In genomic region chr17:63961355-63962207, GRCh38 we compare ENCODE assay signal across 8 cellular contexts. TPM values are rescaled to one million over a fixed set of nuclear protein-coding genes. Genes with fewer than 3 reads are reported as not detected.
A peak's percentile ranks its signal among the peaks of the same experiment; 100 is the strongest.
DNase-seq lines count a peak whose midpoint lies in the region; ATAC-seq, FAIRE-seq and TF ChIP-seq lines count a peak whose summit lies in the region.

No MANE protein-coding gene starts in this region.

- no peak overlapping the region for H3K27ac Mint-ChIP-seq in HFFc6

- no peak overlapping the region for H3K4me3 Mint-ChIP-seq in HFFc6

- H3K4me2 ChIP-seq in A549 = peak overlapping the region; percentile 95

- TF ChIP-seq RAD21 in A549 (conservative IDR thresholded peaks at IDR 0.05 in 1 of 2, IDR thresholded peaks at IDR 0.05 in 1 of 2) = no peak

- FAIRE-seq in A549 (lab: Jason Lieb, UNC) (no peak), kidney (lab: Jason Lieb, UNC) (no peak)

- peaks cover 10% of the 10 kb centered on the region; the same call in 2 of the 3 replicates for H3K4me1 ChIP-seq in A549
- H3K4me1 ChIP-seq in kidney (ENCODE audit: control insufficient read depth in 1 of 2, insufficient read depth in 1 of 2, low read depth in 1 of 2, low read length in 2 of 2) = peaks cover 0 to 6% of the 10 kb centered on the region in 2 donors

- POLR2A ChIA-PET in A549 (lab: Yijun Ruan, JAX) = interaction anchor here (0.6 to 1.7 kb wide), 3 partner anchors 55 to 544 kb away, joined by 4 to 9 read pairs (median 6); no protein-coding TSS in a partner anchor

- no peak for TF ChIP-seq CTCF in A549 (IDR thresholded peaks at IDR 0.05)
- no peak for TF ChIP-seq CTCF in HFFc6 (IDR thresholded peaks at IDR 0.05)
- TF ChIP-seq CTCF in kidney (IDR thresholded peaks at IDR 0.05; ENCODE audit: borderline replicate concordance, extremely low read depth, insufficient read depth) = no peak

- H3K27ac ChIP-seq in A549 (peak overlapping the region; percentile 23 to 66; a peak in 5 of 6 replicates), kidney (ENCODE audit: low read depth in 2 of 2, low read length in 2 of 2) (no peak overlapping the region)

- DNase-seq in A549 (ENCODE audit: low read depth in 1 of 2, low spot score in 1 of 2) (peak; percentile 83 to 90), HFFc6 (peak; percentile 8), SKM-1 treated with dmso at 0.1 percent for 144 hours (lab: John Stamatoyannopoulos, UW; ENCODE audit: unreplicated experiment) (peak; percentile 82), kidney (peak; percentile 90), kidney glomerular epithelial cell (lab: John Stamatoyannopoulos, UW) (no peak)
- peak; percentile 17 for DNase-seq in central memory CD4-positive, alpha-beta T cell
- DNase-seq in stimulated activated naive CD8-positive, alpha-beta T cell treated with anti-CD3 and anti-CD28 coated beads, Interleukin-15, Interleukin-2, amounts not matched to agents 100 U/mL and 50 U/mL, for 24 hours = peak; percentile 52

- peaks cover 7% of the 10 kb centered on the region for H3K4me1 Mint-ChIP-seq in HFFc6 (ENCODE audit: low read depth)

- H3K9me3 ChIP-seq in A549 (no peaks in the 10 kb centered on the region), kidney (ENCODE audit: control insufficient read depth in 1 of 2, low read length in 2 of 2) (no peaks in the 10 kb centered on the region)

- WGBS in A549 (ENCODE audit: missing lambda C conversion rate) = 21% methylated on average over 25 of the region's 36 CpGs

- no peaks in the 10 kb centered on the region for H3K36me3 ChIP-seq in kidney (ENCODE audit: control insufficient read depth in 1 of 2, insufficient read depth in 2 of 2, low read length in 2 of 2)

- TF ChIP-seq POLR2A in A549 (IDR thresholded peaks at IDR 0.05; ENCODE audit: low read length) = no peak

- no peak for TF ChIP-seq EP300 in A549 (IDR thresholded peaks at IDR 0.05)

- H3K4me3 ChIP-seq in A549 = peak overlapping the region; percentile 43
- no peak overlapping the region for H3K4me3 ChIP-seq in kidney (ENCODE audit: low read length in 2 of 2)

- peak; percentile 60 to 85 for ATAC-seq in A549
- peak; percentile 28 for ATAC-seq in stimulated activated naive CD8-positive, alpha-beta T cell treated with anti-CD3 and anti-CD28 coated beads, Interleukin-15, Interleukin-2, amounts not matched to agents 100 U/mL and 50 U/mL, for 24 hours
- ATAC-seq in HG02763 (IDR thresholded peaks at IDR 0.05; ENCODE audit: unreplicated experiment) = no peak

- H3K36me3 Mint-ChIP-seq in HFFc6 (ENCODE audit: low read depth) = no peaks in the 10 kb centered on the region

- H3K9me3 Mint-ChIP-seq in HFFc6 = no peaks in the 10 kb centered on the region

- intact Hi-C loops in kidney (cut with DNase I) = no loop called here

- CTCF ChIA-PET in A549 (lab: Yijun Ruan, JAX) = interaction anchor here (0.6 to 2.1 kb wide), 11 partner anchors 9 to 604 kb away, joined by 3 to 9 read pairs (median 5); partner anchors contain the start of gene GH1

- H3K9ac ChIP-seq in kidney (ENCODE audit: low read length in 2 of 2) = no peak overlapping the region

- peaks cover 3% of the 10 kb centered on the region for H3K27me3 Mint-ChIP-seq in HFFc6 (ENCODE audit: insufficient read depth)

TF ChIP-seq in A549, 52 proteins besides CTCF, POLR2A, EP300 and RAD21:
- TF ChIP-seq HMGXB4 (CRISPR knock-in tag; IDR thresholded peaks at IDR 0.05; ENCODE audit: borderline replicate concordance) = no peak
- TF ChIP-seq CEBPB (IDR thresholded peaks at IDR 0.05) = 0 out of 4 replicates have a peak, but pooled peaks of 1 of the 2 experiments have one; percentile 12

RNA-seq across cellular contexts. Expression of gene SCN4A, which starts 11.1 kb away (rescaled TPM):
- polyA plus RNA-seq in A549 (2011; rRNA removed) = 0.06 and 0.17 TPM in 2 replicates
- 0.03 and 0.07 TPM in 2 replicates for polyA plus RNA-seq in A549 (2012; cell fraction: cytosol; rRNA removed)
- 0.05 TPM in 2 replicates for polyA plus RNA-seq in A549 (2012; cell fraction: nucleus; rRNA removed)
- polyA plus RNA-seq in A549 (2017; fragmentation: RNase III; extraction: RNeasy Plus Mini Kit Qiagen cat#74134 plus additional on column Dnase treatment) = 0.03 to 0.08 TPM (median 0.03 TPM) in 3 replicates
- 0.45 and 0.88 TPM in 2 replicates for polyA minus RNA-seq in A549 (2011; rRNA and poly(A)+ RNA removed)
- not detected for total RNA-seq in HFFc6 (2021; fragmentation: NEBNext Ultra II Directional; extraction: Animal tissue kit (Norgen Biotek cat#: 25700))
- total RNA-seq in kidney = 3.4 TPM
- polyA plus RNA-seq in kidney (ENCODE audit: insufficient read depth, low read depth, low replicate concordance) = 0.19 TPM

RNA-seq across cellular contexts. Expression of gene CD79B, which starts 29.4 kb away (rescaled TPM):
- polyA plus RNA-seq in A549 (2011; rRNA removed) (0.14 and 0.19 TPM in 2 replicates), A549 (2017; fragmentation: RNase III; extraction: RNeasy Plus Mini Kit Qiagen cat#74134 plus additional on column Dnase treatment) (not detected in 3 replicates), kidney (ENCODE audit: insufficient read depth, low read depth, low replicate concordance) (5.2 TPM)
- 0.08 and 0.17 TPM in 2 replicates for polyA plus RNA-seq in A549 (2012; cell fraction: cytosol; rRNA removed)
- polyA plus RNA-seq in A549 (2012; cell fraction: nucleus; rRNA removed) = 0.05 TPM in 1 of 2 replicates, not detected in the other
- not detected in 2 replicates for polyA minus RNA-seq in A549 (2011; rRNA and poly(A)+ RNA removed)
- under 1 TPM in 5 of 6 experiments, not detected in 1; 0.26 to 0.76 (median 0.34) TPM for total RNA-seq in HFFc6 (2021; fragmentation: NEBNext Ultra II Directional; extraction: Animal tissue kit (Norgen Biotek cat#: 25700))
- total RNA-seq in kidney = 11.4 TPM

RNA-seq across cellular contexts. Expression of gene PRR29, which starts 36.6 kb away (rescaled TPM):
- polyA plus RNA-seq in A549 (2011; rRNA removed) (0.22 and 0.44 TPM in 2 replicates), A549 (2017; fragmentation: RNase III; extraction: RNeasy Plus Mini Kit Qiagen cat#74134 plus additional on column Dnase treatment) (0.67 to 1.2 TPM (median 0.68 TPM) in 3 replicates), kidney (ENCODE audit: insufficient read depth, low read depth, low replicate concordance) (1.2 TPM)
- 0.33 and 0.61 TPM in 2 replicates for polyA plus RNA-seq in A549 (2012; cell fraction: cytosol; rRNA removed)
- polyA plus RNA-seq in A549 (2012; cell fraction: nucleus; rRNA removed) = 1.2 and 1.4 TPM in 2 replicates
- 0.50 and 0.54 TPM in 2 replicates for polyA minus RNA-seq in A549 (2011; rRNA and poly(A)+ RNA removed)
- under 1 TPM in 3 of 6 experiments, not detected in 3; 0.17 to 0.27 (median 0.19) TPM for total RNA-seq in HFFc6 (2021; fragmentation: NEBNext Ultra II Directional; extraction: Animal tissue kit (Norgen Biotek cat#: 25700))
- 4.4 TPM for total RNA-seq in kidney

RNA-seq across cellular contexts. Expression of gene GH1, which starts 42.9 kb away (rescaled TPM):
- polyA plus RNA-seq in A549 (2011; rRNA removed) = not detected in 2 replicates
- not detected in 2 replicates for polyA plus RNA-seq in A549 (2012; cell fraction: cytosol; rRNA removed)
- polyA plus RNA-seq in A549 (2012; cell fraction: nucleus; rRNA removed) = not detected in 2 replicates
- not detected in 3 replicates for polyA plus RNA-seq in A549 (2017; fragmentation: RNase III; extraction: RNeasy Plus Mini Kit Qiagen cat#74134 plus additional on column Dnase treatment)
- not detected in 2 replicates for polyA minus RNA-seq in A549 (2011; rRNA and poly(A)+ RNA removed)
- total RNA-seq in HFFc6 (2021; fragmentation: NEBNext Ultra II Directional; extraction: Animal tissue kit (Norgen Biotek cat#: 25700)) = not detected
- total RNA-seq in kidney = not detected
- not detected for polyA plus RNA-seq in kidney (ENCODE audit: insufficient read depth, low read depth, low replicate concordance)

RNA-seq across cellular contexts. Expression of gene CSHL1, which starts 50.5 kb away (rescaled TPM):
- polyA plus RNA-seq in A549 (2011; rRNA removed) (not detected in 2 replicates), A549 (2017; fragmentation: RNase III; extraction: RNeasy Plus Mini Kit Qiagen cat#74134 plus additional on column Dnase treatment) (not detected in 3 replicates), kidney (ENCODE audit: insufficient read depth, low read depth, low replicate concordance) (not detected)
- polyA plus RNA-seq in A549 (2012; cell fraction: cytosol; rRNA removed) = not detected in 2 replicates
- polyA plus RNA-seq in A549 (2012; cell fraction: nucleus; rRNA removed) = not detected in 2 replicates
- polyA minus RNA-seq in A549 (2011; rRNA and poly(A)+ RNA removed) = not detected in 2 replicates
- total RNA-seq in HFFc6 (2021; fragmentation: NEBNext Ultra II Directional; extraction: Animal tissue kit (Norgen Biotek cat#: 25700)) = not detected
- not detected for total RNA-seq in kidney

Comparison
In these comparisons a context has a peak if more than half of its experiments do, and no peak if none do; other contexts are left out.
1. H3K27ac ChIP-seq: peak in A549 (2 of 2); none in kidney (0 of 2).